ENCODE assay signal across 8 cellular contexts in genomic region chr4:165238041-165238640, GRCh38. TPM values are rescaled to one million over a fixed set of nuclear protein-coding genes. Genes with fewer than 3 reads are reported as not detected.
DNase-seq lines count a peak whose midpoint lies in the region; ATAC-seq, FAIRE-seq and TF ChIP-seq lines count a peak whose summit lies in the region.
"Not testable (repeated sequence)": the region's sequence is repeated elsewhere in the genome, so short reads cannot be mapped to it uniquely, and the experiment has no call there.

No MANE protein-coding gene starts in this region.

- CTCF ChIA-PET in HEK293 (lab: Yijun Ruan, JAX) = interaction anchor here (0.6 kb wide), 1 partner anchor 154 kb away, joined by 3 read pairs; no protein-coding TSS in a partner anchor

- ATAC-seq in GM19351 (IDR thresholded peaks at IDR 0.05; ENCODE audit: unreplicated experiment) = peak; percentile 71
- ATAC-seq in HG03196 (IDR thresholded peaks at IDR 0.05; ENCODE audit: unreplicated experiment) = peak; percentile 57

- H3K36me3 ChIP-seq in HEK293 (ENCODE audit: control insufficient read depth in 2 of 2, insufficient read depth in 1 of 2, low read length in 2 of 2) = not testable (repeated sequence)

- not testable (repeated sequence) for H3K4me1 ChIP-seq in HEK293 (ENCODE audit: control insufficient read depth, insufficient read depth, low read length)

- not testable (repeated sequence) for H3K4me3 ChIP-seq in HEK293 (ENCODE audit: low read depth, low read length)

- not testable (repeated sequence) for DNase-seq in GM12892 (ENCODE audit: insufficient read length)
- DNase-seq in NCI-H1436 (lab: John Stamatoyannopoulos, UW) (peak; percentile 37), NOMO-1 treated with DMSO at 0.1 percent for 48 hours (lab: John Stamatoyannopoulos, UW; ENCODE audit: unreplicated experiment) (peak; percentile 1), cerebellar cortex (ENCODE audit: low spot score) (peak; percentile 7), renal cortical epithelial cell (ENCODE audit: low read depth) (peak; percentile 53)

- FAIRE-seq in GM12892 (lab: Jason Lieb, UNC) = peak; percentile 75

- H3K9me3 ChIP-seq in HEK293 (ENCODE audit: control insufficient read depth, insufficient read depth, low read depth, low read length) = not testable (repeated sequence)

- H3K27ac ChIP-seq in HEK293 (ENCODE audit: extremely low read depth, low read depth, low read length) = not testable (repeated sequence)

- not testable (repeated sequence) for TF ChIP-seq CTCF in HEK293 (tag by site-specific recombination; IDR thresholded peaks at IDR 0.05)

- not testable (repeated sequence) for TF ChIP-seq POLR2A in GM12892 (IDR thresholded peaks at IDR 0.05; ENCODE audit: low read depth, low read length)

- POLR2A ChIA-PET in HEK293 (lab: Yijun Ruan, JAX) = not testable (repeated sequence)

TF ChIP-seq in HEK293, 187 proteins besides CTCF, POLR2A, EP300 and RAD21:
- peak; percentile 41; the same call in 1 of the 2 replicates for TF ChIP-seq SCRT2 (tag by site-specific recombination; IDR thresholded peaks at IDR 0.05)
- TF ChIP-seq ZBTB17 (tag by site-specific recombination; IDR thresholded peaks at IDR 0.05) = 0 out of 2 replicates have a peak, but pooled peaks have one; percentile 43
TF ChIP-seq in HEK293: peak in this region for 2; not testable (repeated sequence) for 185.

RNA-seq across cellular contexts. Expression of gene KLHL2, which starts 30.8 kb away (rescaled TPM):
- polyA plus RNA-seq in GM12892 (2012; ENCODE audit: missing spikeins) = 19.3 TPM
- 18.8 and 30.9 TPM in 2 replicates for total RNA-seq in renal cortical epithelial cell
